ENCODE assay signal across 8 cellular contexts in genomic region chr1:113388621-113389355, GRCh38. TPM values are rescaled to one million over a fixed set of nuclear protein-coding genes. Genes with fewer than 3 reads are reported as not detected.
DNase-seq lines count a peak whose midpoint lies in the region; ATAC-seq and TF ChIP-seq lines count a peak whose summit lies in the region.

No MANE protein-coding gene starts in this region.

- no peaks in the 10 kb centered on the region for H3K36me3 ChIP-seq in CD4-positive, CD25-positive, alpha-beta regulatory T cell (ENCODE audit: control insufficient read depth, insufficient read depth, low read length)

- H3K4me3 Mint-ChIP-seq in CD4-positive, CD25-positive, alpha-beta regulatory T cell = peak overlapping the region; percentile 86 to 97 (median 94)
- peak overlapping the region; percentile 95 for H3K4me3 Mint-ChIP-seq in activated B cell treated with CpG ODN at 0.5 μM for 24 hours
- peak overlapping the region; percentile 82 for H3K4me3 Mint-ChIP-seq in stimulated activated memory B cell treated with anti-CD40 and anti-IgM and Interleukin-4, amounts not matched to agents 10 μg/mL and 1 μg/mL and 100 μg/mL, for 72 hours

- POLR2A ChIA-PET in activated B cell treated with CpG ODN at 0.5 μM for 24 hours (lab: Charles Lee) = no interaction called here

- peaks cover 25% of the 10 kb centered on the region for H3K4me1 ChIP-seq in CD4-positive, CD25-positive, alpha-beta regulatory T cell (ENCODE audit: control insufficient read depth, insufficient read depth, low read length, poor library complexity, severe bottlenecking)

- intact Hi-C loops in activated B cell treated with CpG ODN at 0.5 μM for 24 hours (cut with micrococcal nuclease) = no loop called here

- no peaks in the 10 kb centered on the region for H3K9me3 ChIP-seq in CD4-positive, CD25-positive, alpha-beta regulatory T cell (ENCODE audit: control insufficient read depth in 2 of 2, low read length in 2 of 2)

- peaks cover 14 to 24% (median 19%) of the 10 kb centered on the region in 4 donors for H3K4me1 Mint-ChIP-seq in CD4-positive, CD25-positive, alpha-beta regulatory T cell
- peaks cover 18% of the 10 kb centered on the region for H3K4me1 Mint-ChIP-seq in activated B cell treated with CpG ODN at 0.5 μM for 24 hours
- peaks cover 29% of the 10 kb centered on the region for H3K4me1 Mint-ChIP-seq in stimulated activated memory B cell treated with anti-CD40 and anti-IgM and Interleukin-4, amounts not matched to agents 10 μg/mL and 1 μg/mL and 100 μg/mL, for 72 hours

- CTCF ChIA-PET in activated B cell treated with CpG ODN at 0.5 μM for 24 hours (lab: Charles Lee) = no interaction called here

- no peak for ATAC-seq in CD4-positive, CD25-positive, alpha-beta regulatory T cell (ENCODE audit: low read depth in 2 of 2)
- ATAC-seq in activated B cell treated with CpG ODN at 0.5 μM for 24 hours (ENCODE audit: low read depth) = no peak
- ATAC-seq in stimulated activated memory B cell treated with anti-CD40 and anti-IgM and Interleukin-4, amounts not matched to agents 10 μg/mL and 1 μg/mL and 100 μg/mL, for 72 hours = no peak

- TF ChIP-seq CTCF in activated B cell treated with CpG ODN at 0.5 μM for 24 hours (IDR thresholded peaks at IDR 0.05) (no peak), GM20000 (IDR thresholded peaks at IDR 0.05; ENCODE audit: extremely low read depth, missing control alignments) (no peak)

- peak in 1 of 3 donors; percentile 19 for DNase-seq in CD4-positive, CD25-positive, alpha-beta regulatory T cell
- DNase-seq in HUDEP-2 (lab: John Stamatoyannopoulos, UW; ENCODE audit: unreplicated experiment in 76 of 76) (peak in 68 of 76 experiments; percentile 12 to 86 (median 56)), activated B cell treated with CpG ODN at 0.5 μM for 24 hours (no peak), hepatic stellate cell (ENCODE audit: low spot score) (peak; percentile 12), NK-92 (lab: John Stamatoyannopoulos, UW; ENCODE audit: unreplicated experiment) (no peak), GM20000 (ENCODE audit: low spot score) (no peak), T1000 (lab: John Stamatoyannopoulos, UW) (no peak)

- no peak overlapping the region for H3K27ac ChIP-seq in CD4-positive, CD25-positive, alpha-beta regulatory T cell (ENCODE audit: insufficient read depth, low read length, poor library complexity, severe bottlenecking)

- H3K27me3 ChIP-seq in CD4-positive, CD25-positive, alpha-beta regulatory T cell (ENCODE audit: control insufficient read depth, insufficient read depth, low read length) = peaks cover 15% of the 10 kb centered on the region

- H3K4me3 ChIP-seq in CD4-positive, CD25-positive, alpha-beta regulatory T cell (ENCODE audit: low read depth, low read length) = peak overlapping the region; percentile 79

- peaks cover 33% of the 10 kb centered on the region for H3K27me3 Mint-ChIP-seq in CD4-positive, CD25-positive, alpha-beta regulatory T cell
- H3K27me3 Mint-ChIP-seq in activated B cell treated with CpG ODN at 0.5 μM for 24 hours = peaks cover 25% of the 10 kb centered on the region
- H3K27me3 Mint-ChIP-seq in stimulated activated memory B cell treated with anti-CD40 and anti-IgM and Interleukin-4, amounts not matched to agents 10 μg/mL and 1 μg/mL and 100 μg/mL, for 72 hours = peaks cover 20% of the 10 kb centered on the region

- H3K27ac Mint-ChIP-seq in CD4-positive, CD25-positive, alpha-beta regulatory T cell = peak overlapping the region in 2 of 3 donors; percentile 82 to 83
- H3K27ac Mint-ChIP-seq in activated B cell treated with CpG ODN at 0.5 μM for 24 hours = no peak overlapping the region
- peak overlapping the region; percentile 46 for H3K27ac Mint-ChIP-seq in stimulated activated memory B cell treated with anti-CD40 and anti-IgM and Interleukin-4, amounts not matched to agents 10 μg/mL and 1 μg/mL and 100 μg/mL, for 72 hours

- peaks cover 0 to 4% (median 0%) of the 10 kb centered on the region in 7 donors for H3K9me3 Mint-ChIP-seq in CD4-positive, CD25-positive, alpha-beta regulatory T cell
- H3K9me3 Mint-ChIP-seq in activated B cell treated with CpG ODN at 0.5 μM for 24 hours = peaks cover 4% of the 10 kb centered on the region
- H3K9me3 Mint-ChIP-seq in stimulated activated memory B cell treated with anti-CD40 and anti-IgM and Interleukin-4, amounts not matched to agents 10 μg/mL and 1 μg/mL and 100 μg/mL, for 72 hours = no peaks in the 10 kb centered on the region

- H3K36me3 Mint-ChIP-seq in CD4-positive, CD25-positive, alpha-beta regulatory T cell = no peaks in the 10 kb centered on the region
- H3K36me3 Mint-ChIP-seq in activated B cell treated with CpG ODN at 0.5 μM for 24 hours (ENCODE audit: low read depth) = peaks cover 3% of the 10 kb centered on the region
- H3K36me3 Mint-ChIP-seq in stimulated activated memory B cell treated with anti-CD40 and anti-IgM and Interleukin-4, amounts not matched to agents 10 μg/mL and 1 μg/mL and 100 μg/mL, for 72 hours = no peaks in the 10 kb centered on the region

RNA-seq across cellular contexts. Expression of gene MAGI3, which starts 1.5 kb away (rescaled TPM):
- total RNA-seq in CD4-positive, CD25-positive, alpha-beta regulatory T cell = 4.9 TPM
- polyA plus RNA-seq in CD4-positive, CD25-positive, alpha-beta regulatory T cell = 1 to 10 TPM; 1.4 to 2.9 (median 2.1) TPM
- 0.83 and 1.0 TPM in 2 replicates for total RNA-seq in activated B cell treated with CpG ODN at 0.5 μM for 24 hours

Comparison
In these comparisons a context has a peak if more than half of its experiments do, and no peak if none do; other contexts are left out.
1. DNase-seq: peak in HUDEP-2 (68 of 76) and hepatic stellate cell (single experiment); none in activated B cell treated with CpG ODN at 0.5 μM for 24 hours (single experiment), NK-92 (single experiment), GM20000 (single experiment) and T1000 (single experiment).
2. Peak in every context shown above with its lines, with median percentiles within 50 percentile points of each other: H3K4me3 Mint-ChIP-seq.